Comparison of ENCODE assay signal across 9 cellular contexts in the genomic region with DNA sequence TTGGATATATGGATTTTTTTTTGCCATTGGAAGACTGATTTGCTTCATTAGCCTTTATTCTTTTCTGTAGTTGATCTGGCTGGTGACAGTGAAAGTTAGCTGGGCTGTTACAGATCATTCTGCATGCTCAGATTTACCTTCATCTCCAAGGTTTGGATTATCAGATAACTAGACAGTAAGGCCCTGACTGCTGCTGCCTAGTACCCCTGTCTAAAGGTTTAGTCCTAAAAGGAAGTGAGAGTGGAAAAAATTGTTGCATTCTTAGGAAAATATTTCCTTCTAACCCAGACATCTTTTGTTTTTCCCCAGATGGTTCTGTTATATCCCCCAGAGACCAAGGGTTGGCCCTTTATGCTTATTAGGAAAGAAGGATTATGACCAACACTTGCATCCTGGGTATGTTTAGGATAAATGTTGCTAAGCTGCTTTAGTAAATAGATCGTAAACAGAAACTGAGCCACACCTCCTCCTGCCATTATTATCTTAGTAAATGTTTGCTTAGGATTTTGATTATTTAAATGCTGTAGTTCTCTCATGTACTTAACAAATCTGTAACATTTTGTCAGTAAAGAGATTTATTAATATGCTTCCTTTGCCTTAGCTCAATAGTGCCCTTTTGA. TPM values are rescaled to one million over a fixed set of nuclear protein-coding genes. Genes with fewer than 3 reads are reported as not detected.
DNase-seq lines count a peak whose midpoint lies in the region; ATAC-seq, FAIRE-seq and TF ChIP-seq lines count a peak whose summit lies in the region.
"Had no signal": no experiment of that assay in that cellular context is flagged by ENCODE, and none has a peak within 500 bp of the region (broad histone marks: within the 10 kb centered on the region; RNA-seq: fewer than 3 reads in every experiment).

No MANE protein-coding gene starts in this region.

- no peak for TF ChIP-seq CTCF in progenitor cell of endocrine pancreas (IDR thresholded peaks at IDR 0.05; ENCODE audit: unreplicated experiment)

- H3K36me3 Mint-ChIP-seq in progenitor cell of endocrine pancreas (ENCODE audit: insufficient read depth): peaks cover 6% of the 10 kb centered on the region

- H3K27ac Mint-ChIP-seq in progenitor cell of endocrine pancreas: peak overlapping the region; percentile 65

- no peaks in the 10 kb centered on the region for H3K27me3 Mint-ChIP-seq in progenitor cell of endocrine pancreas

- no peak for FAIRE-seq in frontal cortex (lab: Jason Lieb, UNC)

- DNase-seq in DMS153 (lab: John Stamatoyannopoulos, UW): peak; percentile 80
- DNase-seq in NCI-H69 (lab: John Stamatoyannopoulos, UW): peak; percentile 37
- peak; percentile 96 for DNase-seq in fibroblast of gingiva (ENCODE audit: low read depth)
- DNase-seq in progenitor cell of endocrine pancreas (ENCODE audit: low spot score, unreplicated experiment): no peak
- no peak for DNase-seq in frontal cortex (ENCODE audit: low spot score in 2 of 2)
- DNase-seq in OCI-M2 (lab: John Stamatoyannopoulos, UW; ENCODE audit: unreplicated experiment): no peak
- no peak for DNase-seq in stimulated activated naive CD8-positive, alpha-beta T cell treated with anti-CD3 and anti-CD28 coated beads, Interleukin-15, Interleukin-2, amounts not matched to agents 100 U/mL and 50 U/mL, for 24 hours
- DNase-seq: activated T-cell treated with anti-CD3 and anti-CD28 coated beads, Interleukin-2, amount 50 U/mL, for 4 hours had no signal

- no peaks in the 10 kb centered on the region for H3K9me3 Mint-ChIP-seq in progenitor cell of endocrine pancreas (ENCODE audit: low read depth)
- H3K9me3 Mint-ChIP-seq: activated T-cell treated with anti-CD3 and anti-CD28 coated beads, Interleukin-2, amount 50 U/mL, for 4 hours had no signal

- peaks cover 43% of the 10 kb centered on the region for H3K4me1 Mint-ChIP-seq in progenitor cell of endocrine pancreas (ENCODE audit: low read depth)

- no peak for ATAC-seq in GM18520 (IDR thresholded peaks at IDR 0.05; ENCODE audit: unreplicated experiment)
- ATAC-seq in stimulated activated naive CD8-positive, alpha-beta T cell treated with anti-CD3 and anti-CD28 coated beads, Interleukin-15, Interleukin-2, amounts not matched to agents 100 U/mL and 50 U/mL, for 24 hours: no peak
- ATAC-seq: activated T-cell treated with anti-CD3 and anti-CD28 coated beads, Interleukin-2, amount 50 U/mL, for 4 hours had no signal

- H3K4me3 Mint-ChIP-seq in progenitor cell of endocrine pancreas (ENCODE audit: low read depth): no peak overlapping the region
- H3K4me3 Mint-ChIP-seq: activated T-cell treated with anti-CD3 and anti-CD28 coated beads, Interleukin-2, amount 50 U/mL, for 4 hours had no signal

RNA-seq across cellular contexts. Expression of a gene that starts 44.3 kb away (rescaled TPM):
- 63.8 and 66.2 TPM in 2 replicates for total RNA-seq in progenitor cell of endocrine pancreas
- 51.8 TPM for total RNA-seq in frontal cortex

Comparison
In these comparisons a context has a peak if more than half of its experiments do, and no peak if none do; other contexts are left out.
1. DNase-seq: peak in DMS153 (single experiment), NCI-H69 (single experiment) and fibroblast of gingiva (single experiment); none in progenitor cell of endocrine pancreas (single experiment), frontal cortex (0 of 2), OCI-M2 (single experiment) and stimulated activated naive CD8-positive, alpha-beta T cell treated with anti-CD3 and anti-CD28 coated beads, Interleukin-15, Interleukin-2, amounts not matched to agents 100 U/mL and 50 U/mL, for 24 hours (single experiment).